In genomic region chr1:201020647-201021332, GRCh38 we compare ENCODE assay signal across 8 cellular contexts. TPM values are rescaled to one million over a fixed set of nuclear protein-coding genes. Genes with fewer than 3 reads are reported as not detected.
DNase-seq lines count a peak whose midpoint lies in the region; ATAC-seq and TF ChIP-seq lines count a peak whose summit lies in the region.

No MANE protein-coding gene starts in this region.

- 96% methylated on average over 4 of the region's 10 CpGs for WGBS in mammary epithelial cell (ENCODE audit: low coverage, missing lambda C conversion rate)

- no peaks in the 10 kb centered on the region for H3K27me3 Mint-ChIP-seq in activated CD4-positive, alpha-beta memory T cell treated with anti-CD3 and anti-CD28 coated beads for 36 hours

- H3K36me3 Mint-ChIP-seq in activated CD4-positive, alpha-beta memory T cell treated with anti-CD3 and anti-CD28 coated beads for 36 hours, result peaks cover 14% of the 10 kb centered on the region

- CTCF ChIA-PET in activated CD4-positive, alpha-beta memory T cell treated with anti-CD3 and anti-CD28 coated beads for 36 hours (lab: Charles Lee), result interaction anchor here (0.6 to 9.2 kb wide), 10 partner anchors 10 to 132 kb away, joined by 3 to 96 read pairs (median 6); no protein-coding TSS in a partner anchor
- CTCF ChIA-PET in mammary epithelial cell (lab: Charles Lee; ENCODE audit: low non-redundant PET), result interaction anchor here (0.6 to 1.0 kb wide), 3 partner anchors 17 to 88 kb away, joined by 5 to 9 read pairs (median 5); no protein-coding TSS in a partner anchor

- peak in 1 of 2 donors; percentile 11 for TF ChIP-seq CTCF in mammary epithelial cell (conservative IDR thresholded peaks at IDR 0.05 in 1 of 2, IDR thresholded peaks at IDR 0.05 in 1 of 2; ENCODE audit: extremely low read depth in 1 of 2, insufficient read depth in 1 of 2, low read depth in 1 of 2, low read length in 2 of 2)

- H3K27ac ChIP-seq in mammary epithelial cell (ENCODE audit: insufficient read depth, low read depth, low read length), result no peak overlapping the region

- intact Hi-C loops in activated CD4-positive, alpha-beta memory T cell treated with anti-CD3 and anti-CD28 coated beads for 36 hours (cut with micrococcal nuclease), result loop anchor here (2.0 to 5.0 kb wide), 3 partner anchors 18 to 393 kb away; partner anchors contain the start of gene TMEM9
- intact Hi-C loops in mammary epithelial cell (cut with micrococcal nuclease), result no loop called here

- no peaks in the 10 kb centered on the region for H3K36me3 ChIP-seq in mammary epithelial cell (ENCODE audit: insufficient read depth, low read length)

- H2AFZ ChIP-seq in mammary epithelial cell (ENCODE audit: low read depth, low read length), result no peak overlapping the region

- POLR2A ChIA-PET in activated CD4-positive, alpha-beta memory T cell treated with anti-CD3 and anti-CD28 coated beads for 36 hours (lab: Charles Lee), result interaction anchor here (0.9 to 2.6 kb wide), 6 partner anchors 10 to 39 kb away, joined by 3 to 8 read pairs (median 4); no protein-coding TSS in a partner anchor

- DNase-seq in DMS114 treated with DMSO at 0.1 percent for 48 hours (lab: John Stamatoyannopoulos, UW; ENCODE audit: unreplicated experiment) (peak; percentile 7), globus pallidus (ENCODE audit: low spot score) (peak; percentile 84), T-helper 9 cell (no peak), mammary epithelial cell (no peak)
- DNase-seq in Jurkat, Clone E6-1 (ENCODE audit: low read depth, low spot score), result peak; percentile 61
- peak; percentile 66 for DNase-seq in activated CD4-positive, alpha-beta memory T cell treated with anti-CD3 and anti-CD28 coated beads for 36 hours
- peak; percentile 69 for DNase-seq in stimulated activated CD8-positive, alpha-beta memory T cell treated with anti-CD3 and anti-CD28 coated beads, Interleukin-4, amount 100 ng/mL, for 48 hours

- H3K27ac Mint-ChIP-seq in activated CD4-positive, alpha-beta memory T cell treated with anti-CD3 and anti-CD28 coated beads for 36 hours, result peak overlapping the region; percentile 99

- H3K9ac ChIP-seq in mammary epithelial cell (ENCODE audit: insufficient read depth, low read length), result no peak overlapping the region

- H3K4me1 Mint-ChIP-seq in activated CD4-positive, alpha-beta memory T cell treated with anti-CD3 and anti-CD28 coated beads for 36 hours (ENCODE audit: low read depth), result peaks cover 84% of the 10 kb centered on the region

- in situ Hi-C loops in mammary epithelial cell (cut with MboI; ENCODE audit: low sequenced_read_pairs in 2 of 2), result no loop called here

- no peaks in the 10 kb centered on the region for H4K20me1 ChIP-seq in mammary epithelial cell (ENCODE audit: insufficient read depth, low read length)

- no peaks in the 10 kb centered on the region for H3K27me3 ChIP-seq in mammary epithelial cell (ENCODE audit: insufficient read depth, low read length)

- peak overlapping the region; percentile 98 for H3K4me3 Mint-ChIP-seq in activated CD4-positive, alpha-beta memory T cell treated with anti-CD3 and anti-CD28 coated beads for 36 hours

- no peak for ATAC-seq in GM21515 (IDR thresholded peaks at IDR 0.05; ENCODE audit: unreplicated experiment)

- BruUV-seq in mammary epithelial cell (replicated peaks; lab: Mats Ljungman, UMichigan), result no TSS peak

- H3K79me2 ChIP-seq in mammary epithelial cell (ENCODE audit: insufficient read depth, low read length), result no peaks in the 10 kb centered on the region

- peak overlapping the region; percentile 1 for H3K4me3 ChIP-seq in Jurkat, Clone E6-1 (ENCODE audit: low read length)
- no peak overlapping the region for H3K4me3 ChIP-seq in mammary epithelial cell (replicated peaks in 1 of 3; ENCODE audit: insufficient read depth in 1 of 3, low read depth in 2 of 3, low read length in 3 of 3)

- H3K9me3 Mint-ChIP-seq in activated CD4-positive, alpha-beta memory T cell treated with anti-CD3 and anti-CD28 coated beads for 36 hours, result no peaks in the 10 kb centered on the region

- no peak overlapping the region for H3K4me2 ChIP-seq in mammary epithelial cell (ENCODE audit: insufficient read depth, low read depth, low read length)

- peaks cover 5% of the 10 kb centered on the region for H3K4me1 ChIP-seq in mammary epithelial cell (ENCODE audit: insufficient read depth, low read length)

- no peaks in the 10 kb centered on the region for H3K9me3 ChIP-seq in mammary epithelial cell (replicated peaks; ENCODE audit: insufficient read depth, low read length)

- dilution Hi-C loops in mammary epithelial cell (cut with HindIII; ENCODE audit: low sequenced_read_pairs), result no loop called here

RNA-seq across cellular contexts. Expression of gene KIF21B, which starts 2.7 kb away (rescaled TPM):
- 26.8 TPM for polyA plus RNA-seq in Jurkat, Clone E6-1 (2012; ENCODE audit: insufficient read depth, insufficient read length)
- total RNA-seq in activated CD4-positive, alpha-beta memory T cell treated with anti-CD3 and anti-CD28 coated beads for 36 hours, result 10 to 100 TPM; 56.6 to 58.7 TPM
- total RNA-seq in mammary epithelial cell, result under 1 TPM; 0.33 to 0.78 TPM
- 0.12 TPM for polyA plus RNA-seq in mammary epithelial cell
- polyA minus RNA-seq in mammary epithelial cell, result 0.62 TPM

Comparison
In these comparisons a context has a peak if more than half of its experiments do, and no peak if none do; other contexts are left out.
1. DNase-seq: peak in DMS114 treated with DMSO at 0.1 percent for 48 hours (single experiment), Jurkat, Clone E6-1 (single experiment), activated CD4-positive, alpha-beta memory T cell treated with anti-CD3 and anti-CD28 coated beads for 36 hours (single experiment), globus pallidus (single experiment) and stimulated activated CD8-positive, alpha-beta memory T cell treated with anti-CD3 and anti-CD28 coated beads, Interleukin-4, amount 100 ng/mL, for 48 hours (single experiment); none in T-helper 9 cell (single experiment) and mammary epithelial cell (single experiment).
2. RNA of gene KIF21B, which starts 2.7 kb away (total RNA-seq): 56.6 to 58.7 TPM in activated CD4-positive, alpha-beta memory T cell treated with anti-CD3 and anti-CD28 coated beads for 36 hours; 0.33 to 0.78 TPM in mammary epithelial cell; every median in the first group is over 10 times any median in the second.